ENCODE assay signal across 8 cellular contexts in genomic region chr2:101704046-101704466, GRCh38. TPM values are rescaled to one million over a fixed set of nuclear protein-coding genes. Genes with fewer than 3 reads are reported as not detected.
DNase-seq lines count a peak whose midpoint lies in the region; ATAC-seq, FAIRE-seq and TF ChIP-seq lines count a peak whose summit lies in the region.

No MANE protein-coding gene starts in this region.

- no peak overlapping the region for H2AFZ ChIP-seq in Karpas-422 (ENCODE audit: low read length)

- H3K4me1 ChIP-seq in BLaER1 (peaks cover 94% of the 10 kb centered on the region), Karpas-422 (ENCODE audit: low read length) (peaks cover 3% of the 10 kb centered on the region)
- H3K4me1 ChIP-seq in effector memory CD4-positive, alpha-beta T cell (ENCODE audit: control insufficient read depth, insufficient read depth, low read length, poor library complexity, severe bottlenecking): peaks cover 36% of the 10 kb centered on the region

- TF ChIP-seq CTCF in nephron progenitor cell (IDR thresholded peaks at IDR 0.05) (no peak), D721Med (IDR thresholded peaks at IDR 0.05; ENCODE audit: insufficient read depth, missing control alignments) (no peak)

- peaks cover 51% of the 10 kb centered on the region for H3K36me3 ChIP-seq in BLaER1
- H3K36me3 ChIP-seq in effector memory CD4-positive, alpha-beta T cell (ENCODE audit: control insufficient read depth, insufficient read depth, low read length): no peaks in the 10 kb centered on the region
- H3K36me3 ChIP-seq in Karpas-422 (ENCODE audit: insufficient read depth, low read length): no peaks in the 10 kb centered on the region

- H3K27ac ChIP-seq in BLaER1 (peak overlapping the region; percentile 71), Karpas-422 (ENCODE audit: low read length) (no peak overlapping the region)
- H3K27ac ChIP-seq in effector memory CD4-positive, alpha-beta T cell (ENCODE audit: insufficient read depth, low read length, poor library complexity, severe bottlenecking): peak overlapping the region; percentile 70

- H3K27ac Mint-ChIP-seq in nephron progenitor cell: peak overlapping the region; percentile 67

- peaks cover 66% of the 10 kb centered on the region for H3K36me3 Mint-ChIP-seq in nephron progenitor cell (ENCODE audit: low read depth)

- peaks cover 2% of the 10 kb centered on the region for H3K27me3 Mint-ChIP-seq in nephron progenitor cell (ENCODE audit: low read depth, poor library complexity)

- no peak for FAIRE-seq in D721Med (lab: Jason Lieb, UNC)

- peaks cover 28% of the 10 kb centered on the region for H3K9me3 Mint-ChIP-seq in nephron progenitor cell

- H3K79me2 ChIP-seq in Karpas-422 (ENCODE audit: low read length): no peaks in the 10 kb centered on the region

- no peak overlapping the region for H3K4me3 Mint-ChIP-seq in nephron progenitor cell

- H3K9me3 ChIP-seq in BLaER1: peaks cover 11% of the 10 kb centered on the region; the same call in 1 of the 2 replicates
- H3K9me3 ChIP-seq in effector memory CD4-positive, alpha-beta T cell (ENCODE audit: control insufficient read depth, low read length): no peaks in the 10 kb centered on the region
- H3K9me3 ChIP-seq in Karpas-422 (ENCODE audit: low read length): no peaks in the 10 kb centered on the region

- H3K4me1 Mint-ChIP-seq in nephron progenitor cell: peaks cover 28% of the 10 kb centered on the region

- no peak overlapping the region for H3K9ac ChIP-seq in BLaER1
- H3K9ac ChIP-seq in Karpas-422 (ENCODE audit: low read length): no peak overlapping the region

- DNase-seq in NCI-H226 (peak; percentile 26), nephron progenitor cell (no peak), NCI-H2029 treated with DMSO at 0.1 percent for 48 hours (lab: John Stamatoyannopoulos, UW) (no peak), Karpas-422 (no peak), D721Med (ENCODE audit: insufficient read length, low spot score) (no peak)
- DNase-seq in effector memory CD4-positive, alpha-beta T cell: no peak

- H3K27me3 ChIP-seq in BLaER1 (no peaks in the 10 kb centered on the region), Karpas-422 (ENCODE audit: low read length) (no peaks in the 10 kb centered on the region)
- no peaks in the 10 kb centered on the region for H3K27me3 ChIP-seq in effector memory CD4-positive, alpha-beta T cell (replicated peaks; ENCODE audit: control insufficient read depth, insufficient read depth, low read length, poor library complexity, severe bottlenecking)

- H3K9me2 ChIP-seq in Karpas-422 (replicated peaks; ENCODE audit: insufficient read depth, low read length): no peaks in the 10 kb centered on the region

- H4K20me1 ChIP-seq in BLaER1 (peaks cover 100% of the 10 kb centered on the region), Karpas-422 (ENCODE audit: insufficient read depth, low read depth, low read length) (no peaks in the 10 kb centered on the region)

- H3K4me2 ChIP-seq in BLaER1 (peak overlapping the region; percentile 67), Karpas-422 (ENCODE audit: low read depth, low read length, poor library complexity, severe bottlenecking) (no peak overlapping the region)

- H3K4me3 ChIP-seq in BLaER1 (no peak overlapping the region), Karpas-422 (ENCODE audit: low read length) (no peak overlapping the region)
- peak overlapping the region; percentile 26 for H3K4me3 ChIP-seq in effector memory CD4-positive, alpha-beta T cell (ENCODE audit: insufficient read depth, low read depth, low read length, poor library complexity, severe bottlenecking)

- ATAC-seq in GM18520 (IDR thresholded peaks at IDR 0.05; ENCODE audit: unreplicated experiment): no peak

RNA-seq across cellular contexts. Expression of gene MAP4K4, which starts 6.5 kb away (rescaled TPM):
- 2.7 and 4.5 TPM in 2 replicates for total RNA-seq in Karpas-422 (2014; rRNA removed; shearing (Covaris generic); ENCODE audit: low replicate concordance)
